Comparison of ENCODE assay signal across 23 cellular contexts in genomic region chr15:79124388-79124787, GRCh38. TPM values are rescaled to one million over a fixed set of nuclear protein-coding genes. Genes with fewer than 3 reads are reported as not detected.
"Had no signal": no experiment of that assay in that cellular context is flagged by ENCODE, and none has a peak within 500 bp of the region (broad histone marks: within the 10 kb centered on the region; RNA-seq: fewer than 3 reads in every experiment).

No MANE protein-coding gene starts in this region.

- ATAC-seq: Right ventricle myocardium inferior had no signal

- H3K4me3 ChIP-seq: MG63, PC-9, Peyer's patch, SJCRH30, SK-N-MC had no signal

- H3K27ac ChIP-seq: PC-9, Peyer's patch, SJCRH30, SK-N-MC had no signal

- H2AFZ ChIP-seq: PC-9 had no signal

- H3K4me1 ChIP-seq: Peyer's patch had no signal

- H3K36me3 ChIP-seq: MG63, Peyer's patch, SJCRH30 had no signal

- H3K4me2 ChIP-seq: PC-9 had no signal

- H3K9me3 ChIP-seq: MG63, Peyer's patch, SJCRH30 had no signal

- DNase-seq: Karpas-422; KG1; MG63; NCI-H1092; NCI-H1105 treated with DMSO at 0.1 percent for 48 hours; NCI-H1417 treated with DMSO at 0.1 percent for 48 hours; NCI-H1694; NCI-H187 treated with DMSO at 0.1 percent for 48 hours; NCI-H2029 treated with DMSO at 0.1 percent for 48 hours; NCI-H2227 treated with DMSO at 0.1 percent for 48 hours; NCI-H446; NCI-H510A; NCI-H524 treated with DMSO at 0.1 percent for 48 hours; NCI-H69; NCI-H774; NK-92 treated with Interleukin-12 subunit alpha and Interleukin-12 subunit beta, amount 100 ng/mL, for 24 hours; PC-9; Peyer's patch; SHP77 treated with DMSO at 0.1 percent for 48 hours; SJCRH30; T-helper 1 cell had no signal

- H3K27me3 ChIP-seq: Peyer's patch, SJCRH30 had no signal

RNA-seq across cellular contexts. Expression of gene RASGRF1, which starts 33.8 kb away (rescaled TPM):
- total RNA-seq: Right ventricle myocardium inferior had no signal
